ENCODE assay signal across 1 cellular context in the genomic region with DNA sequence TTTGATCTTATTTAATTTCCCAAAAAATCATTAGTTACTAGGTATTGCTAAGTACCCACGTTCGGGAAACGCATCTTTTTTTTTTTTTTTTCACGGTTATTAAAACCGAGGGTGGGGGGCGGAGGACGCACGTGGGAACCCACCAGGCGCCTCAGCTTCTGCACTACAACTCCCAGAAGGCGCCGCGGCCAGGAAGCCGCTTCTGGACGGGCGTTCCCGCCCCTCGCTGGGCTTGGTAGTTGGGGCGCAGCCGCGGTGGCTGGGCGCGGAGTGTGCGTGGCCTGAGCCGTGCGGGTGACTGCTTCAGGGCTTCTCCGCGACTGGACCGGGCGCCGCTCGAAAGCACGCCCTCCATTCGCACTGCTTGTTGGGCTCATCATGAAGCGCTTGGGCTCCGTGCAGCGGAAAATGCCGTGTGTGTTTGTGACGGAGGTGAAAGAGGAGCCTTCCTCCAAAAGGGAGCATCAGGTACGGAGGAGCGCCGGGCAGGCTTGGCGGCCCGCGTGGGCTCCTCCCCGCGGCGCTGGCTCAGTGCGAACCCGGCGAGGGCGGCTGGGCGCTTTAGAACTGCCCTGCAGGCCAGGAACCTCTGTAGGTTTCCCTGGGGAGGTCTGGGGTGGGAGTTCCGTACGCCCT.
A peak's percentile ranks its signal among the peaks of the same experiment; 100 is the strongest.
TF ChIP-seq lines count a peak whose summit lies in the region.

No MANE protein-coding gene starts in this region.

TF ChIP-seq in HepG2, 621 proteins besides CTCF, POLR2A, EP300 and RAD21 (continues in another document):
- TF ChIP-seq, protein P1, sequence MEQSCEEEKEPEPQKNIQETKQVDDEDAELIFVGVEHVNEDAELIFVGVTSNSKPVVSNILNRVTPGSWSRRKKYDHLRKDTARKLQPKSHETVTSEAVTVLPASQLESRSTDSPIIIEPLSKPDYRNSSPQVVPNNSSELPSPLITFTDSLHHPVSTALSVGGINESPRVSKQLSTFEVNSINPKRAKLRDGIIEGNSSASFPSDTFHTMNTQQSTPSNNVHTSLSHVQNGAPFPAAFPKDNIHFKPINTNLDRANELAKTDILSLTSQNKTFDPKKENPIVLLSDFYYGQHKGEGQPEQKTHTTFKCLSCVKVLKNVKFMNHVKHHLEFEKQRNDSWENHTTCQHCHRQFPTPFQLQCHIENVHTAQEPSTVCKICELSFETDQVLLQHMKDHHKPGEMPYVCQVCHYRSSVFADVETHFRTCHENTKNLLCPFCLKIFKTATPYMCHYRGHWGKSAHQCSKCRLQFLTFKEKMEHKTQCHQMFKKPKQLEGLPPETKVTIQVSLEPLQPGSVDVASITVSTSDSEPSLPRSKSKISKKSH (CRISPR knock-in tag; IDR thresholded peaks at IDR 0.05; ENCODE audit: borderline replicate concordance) = peak; percentile 94
- TF ChIP-seq ATRX (CRISPR knock-in tag; IDR thresholded peaks at IDR 0.05; ENCODE audit: borderline replicate concordance) (no peak), PAF1 (CRISPR knock-in tag; IDR thresholded peaks at IDR 0.05) (no peak), SAP130 (CRISPR knock-in tag; IDR thresholded peaks at IDR 0.05; ENCODE audit: low read depth) (peak; percentile 92), JUN (CRISPR knock-in tag; IDR thresholded peaks at IDR 0.05) (no peak), NR2F6 (IDR thresholded peaks at IDR 0.05) (no peak), NR2F6 (CRISPR knock-in tag; IDR thresholded peaks at IDR 0.05) (peak; percentile 34; the same call in 1 of the 2 replicates), ZNF136 (CRISPR knock-in tag; IDR thresholded peaks at IDR 0.05; ENCODE audit: low read depth) (peak; percentile 72; the same call in 1 of the 2 replicates), SOX5 (CRISPR knock-in tag; IDR thresholded peaks at IDR 0.05; ENCODE audit: borderline replicate concordance) (no peak), DPF2 (CRISPR knock-in tag; IDR thresholded peaks at IDR 0.05; ENCODE audit: borderline replicate concordance, low read depth) (no peak), ZNF430 (CRISPR knock-in tag; IDR thresholded peaks at IDR 0.05) (peak; percentile 66), ZNF546 (CRISPR knock-in tag; conservative IDR thresholded peaks at IDR 0.05) (peak; percentile 85; the same call in 1 of the 2 replicates), PLRG1 (conservative IDR thresholded peaks at IDR 0.05) (no peak), MAFG (CRISPR knock-in tag; IDR thresholded peaks at IDR 0.05) (no peak), MYNN (CRISPR knock-in tag; IDR thresholded peaks at IDR 0.05; ENCODE audit: low read depth) (peak; percentile 65; the same call in 1 of the 2 replicates), DNMT3B (CRISPR knock-in tag; conservative IDR thresholded peaks at IDR 0.05) (no peak; the same call in 1 of the 2 replicates), ERF (CRISPR knock-in tag; IDR thresholded peaks at IDR 0.05) (peak; percentile 51; the same call in 1 of the 2 replicates), MEF2D (CRISPR knock-in tag; IDR thresholded peaks at IDR 0.05) (peak; percentile 39; the same call in 1 of the 2 replicates), PITX1 (CRISPR knock-in tag; IDR thresholded peaks at IDR 0.05) (no peak), ZNF773 (CRISPR knock-in tag; IDR thresholded peaks at IDR 0.05; ENCODE audit: borderline replicate concordance) (no peak), HMGA1 (CRISPR knock-in tag; conservative IDR thresholded peaks at IDR 0.05) (no peak), ZEB1 (IDR thresholded peaks at IDR 0.05; ENCODE audit: insufficient replicate concordance, low read depth) (no peak), REXO4 (CRISPR knock-in tag; IDR thresholded peaks at IDR 0.05; ENCODE audit: borderline replicate concordance) (no peak), ATAD3A (CRISPR knock-in tag; IDR thresholded peaks at IDR 0.05) (no peak), ZIK1 (CRISPR knock-in tag; IDR thresholded peaks at IDR 0.05; ENCODE audit: borderline replicate concordance, low read depth) (no peak), ZNF746 (CRISPR knock-in tag; IDR thresholded peaks at IDR 0.05) (0 out of 2 replicates have a peak, but pooled peaks have one; percentile 64), NFYB (CRISPR knock-in tag; IDR thresholded peaks at IDR 0.05) (peak; percentile 42; the same call in 1 of the 2 replicates), ZNF451 (CRISPR knock-in tag; IDR thresholded peaks at IDR 0.05) (peak; percentile 66; the same call in 1 of the 2 replicates), XRCC5 (optimal IDR thresholded peaks at IDR 0.05; ENCODE audit: low read length) (peak; percentile 66), ZNF589 (CRISPR knock-in tag; conservative IDR thresholded peaks at IDR 0.05) (no peak), TARDBP (CRISPR knock-in tag; IDR thresholded peaks at IDR 0.05) (peak; percentile 37; the same call in 1 of the 2 replicates), KDM1A (CRISPR knock-in tag; IDR thresholded peaks at IDR 0.05) (no peak)
- TF ChIP-seq, protein P2, sequence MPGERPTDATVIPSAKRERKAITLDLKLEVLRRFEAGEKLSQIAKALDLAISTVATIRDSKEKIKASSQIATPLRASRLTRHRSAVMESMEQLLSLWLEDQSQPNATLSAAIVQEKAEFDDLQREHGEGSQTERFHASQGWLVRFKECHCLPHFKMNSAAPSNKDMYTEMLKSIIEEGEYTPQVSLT (CRISPR knock-in tag; IDR thresholded peaks at IDR 0.05; ENCODE audit: borderline replicate concordance, low read depth) = no peak
- TF ChIP-seq, protein P3, sequence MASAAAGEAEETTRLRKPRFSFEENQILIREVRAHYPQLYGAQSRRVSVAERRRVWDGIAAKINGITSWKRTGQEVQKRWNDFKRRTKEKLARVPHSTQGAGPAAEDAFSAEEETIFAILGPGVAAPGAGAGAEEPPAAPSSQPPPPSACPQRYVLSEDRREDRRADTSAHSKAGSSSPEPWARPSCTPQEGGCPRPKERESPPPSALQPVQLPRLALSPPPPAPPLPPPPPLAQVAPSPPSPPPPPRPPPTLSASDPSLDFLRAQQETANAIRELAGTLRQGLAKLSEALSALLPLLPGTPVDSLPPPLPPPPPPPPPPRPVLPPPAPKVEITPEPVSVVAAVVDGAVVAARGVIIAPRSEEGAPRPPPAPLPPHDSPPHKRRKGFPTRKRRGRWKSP (CRISPR knock-in tag; IDR thresholded peaks at IDR 0.05) = peak; percentile 82
- TF ChIP-seq, protein P4, sequence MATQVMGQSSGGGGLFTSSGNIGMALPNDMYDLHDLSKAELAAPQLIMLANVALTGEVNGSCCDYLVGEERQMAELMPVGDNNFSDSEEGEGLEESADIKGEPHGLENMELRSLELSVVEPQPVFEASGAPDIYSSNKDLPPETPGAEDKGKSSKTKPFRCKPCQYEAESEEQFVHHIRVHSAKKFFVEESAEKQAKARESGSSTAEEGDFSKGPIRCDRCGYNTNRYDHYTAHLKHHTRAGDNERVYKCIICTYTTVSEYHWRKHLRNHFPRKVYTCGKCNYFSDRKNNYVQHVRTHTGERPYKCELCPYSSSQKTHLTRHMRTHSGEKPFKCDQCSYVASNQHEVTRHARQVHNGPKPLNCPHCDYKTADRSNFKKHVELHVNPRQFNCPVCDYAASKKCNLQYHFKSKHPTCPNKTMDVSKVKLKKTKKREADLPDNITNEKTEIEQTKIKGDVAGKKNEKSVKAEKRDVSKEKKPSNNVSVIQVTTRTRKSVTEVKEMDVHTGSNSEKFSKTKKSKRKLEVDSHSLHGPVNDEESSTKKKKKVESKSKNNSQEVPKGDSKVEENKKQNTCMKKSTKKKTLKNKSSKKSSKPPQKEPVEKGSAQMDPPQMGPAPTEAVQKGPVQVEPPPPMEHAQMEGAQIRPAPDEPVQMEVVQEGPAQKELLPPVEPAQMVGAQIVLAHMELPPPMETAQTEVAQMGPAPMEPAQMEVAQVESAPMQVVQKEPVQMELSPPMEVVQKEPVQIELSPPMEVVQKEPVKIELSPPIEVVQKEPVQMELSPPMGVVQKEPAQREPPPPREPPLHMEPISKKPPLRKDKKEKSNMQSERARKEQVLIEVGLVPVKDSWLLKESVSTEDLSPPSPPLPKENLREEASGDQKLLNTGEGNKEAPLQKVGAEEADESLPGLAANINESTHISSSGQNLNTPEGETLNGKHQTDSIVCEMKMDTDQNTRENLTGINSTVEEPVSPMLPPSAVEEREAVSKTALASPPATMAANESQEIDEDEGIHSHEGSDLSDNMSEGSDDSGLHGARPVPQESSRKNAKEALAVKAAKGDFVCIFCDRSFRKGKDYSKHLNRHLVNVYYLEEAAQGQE (IDR thresholded peaks at IDR 0.05; ENCODE audit: borderline replicate concordance in 1 of 2, low read depth in 1 of 2, low read length in 2 of 2) = peak in 1 of 2 experiments; percentile 6; a peak in 1 of 4 replicates
- TF ChIP-seq, protein P5, sequence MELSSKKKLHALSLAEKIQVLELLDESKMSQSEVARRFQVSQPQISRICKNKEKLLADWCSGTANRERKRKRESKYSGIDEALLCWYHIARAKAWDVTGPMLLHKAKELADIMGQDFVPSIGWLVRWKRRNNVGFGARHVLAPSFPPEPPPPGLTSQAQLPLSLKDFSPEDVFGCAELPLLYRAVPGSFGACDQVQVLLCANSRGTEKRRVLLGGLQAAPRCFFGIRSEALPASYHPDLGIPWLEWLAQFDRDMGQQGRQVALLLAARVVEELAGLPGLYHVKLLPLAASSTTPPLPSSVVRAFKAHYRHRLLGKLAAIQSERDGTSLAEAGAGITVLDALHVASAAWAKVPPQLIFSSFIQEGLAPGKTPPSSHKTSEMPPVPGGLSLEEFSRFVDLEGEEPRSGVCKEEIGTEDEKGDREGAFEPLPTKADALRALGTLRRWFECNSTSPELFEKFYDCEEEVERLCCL (CRISPR knock-in tag; IDR thresholded peaks at IDR 0.05; ENCODE audit: borderline replicate concordance) = no peak
- TF ChIP-seq, protein P6, sequence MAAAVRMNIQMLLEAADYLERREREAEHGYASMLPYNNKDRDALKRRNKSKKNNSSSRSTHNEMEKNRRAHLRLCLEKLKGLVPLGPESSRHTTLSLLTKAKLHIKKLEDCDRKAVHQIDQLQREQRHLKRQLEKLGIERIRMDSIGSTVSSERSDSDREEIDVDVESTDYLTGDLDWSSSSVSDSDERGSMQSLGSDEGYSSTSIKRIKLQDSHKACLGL (CRISPR knock-in tag; IDR thresholded peaks at IDR 0.05) = peak; percentile 86; the same call in 1 of the 2 replicates
- TF ChIP-seq, protein P7, sequence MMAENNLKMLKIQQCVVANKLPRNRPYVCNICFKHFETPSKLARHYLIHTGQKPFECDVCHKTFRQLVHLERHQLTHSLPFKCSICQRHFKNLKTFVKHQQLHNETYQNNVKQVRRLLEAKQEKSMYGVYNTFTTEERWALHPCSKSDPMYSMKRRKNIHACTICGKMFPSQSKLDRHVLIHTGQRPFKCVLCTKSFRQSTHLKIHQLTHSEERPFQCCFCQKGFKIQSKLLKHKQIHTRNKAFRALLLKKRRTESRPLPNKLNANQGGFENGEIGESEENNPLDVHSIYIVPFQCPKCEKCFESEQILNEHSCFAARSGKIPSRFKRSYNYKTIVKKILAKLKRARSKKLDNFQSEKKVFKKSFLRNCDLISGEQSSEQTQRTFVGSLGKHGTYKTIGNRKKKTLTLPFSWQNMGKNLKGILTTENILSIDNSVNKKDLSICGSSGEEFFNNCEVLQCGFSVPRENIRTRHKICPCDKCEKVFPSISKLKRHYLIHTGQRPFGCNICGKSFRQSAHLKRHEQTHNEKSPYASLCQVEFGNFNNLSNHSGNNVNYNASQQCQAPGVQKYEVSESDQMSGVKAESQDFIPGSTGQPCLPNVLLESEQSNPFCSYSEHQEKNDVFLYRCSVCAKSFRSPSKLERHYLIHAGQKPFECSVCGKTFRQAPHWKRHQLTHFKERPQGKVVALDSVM (CRISPR knock-in tag; IDR thresholded peaks at IDR 0.05) = no peak; the same call in 1 of the 2 replicates
- TF ChIP-seq, protein P8, sequence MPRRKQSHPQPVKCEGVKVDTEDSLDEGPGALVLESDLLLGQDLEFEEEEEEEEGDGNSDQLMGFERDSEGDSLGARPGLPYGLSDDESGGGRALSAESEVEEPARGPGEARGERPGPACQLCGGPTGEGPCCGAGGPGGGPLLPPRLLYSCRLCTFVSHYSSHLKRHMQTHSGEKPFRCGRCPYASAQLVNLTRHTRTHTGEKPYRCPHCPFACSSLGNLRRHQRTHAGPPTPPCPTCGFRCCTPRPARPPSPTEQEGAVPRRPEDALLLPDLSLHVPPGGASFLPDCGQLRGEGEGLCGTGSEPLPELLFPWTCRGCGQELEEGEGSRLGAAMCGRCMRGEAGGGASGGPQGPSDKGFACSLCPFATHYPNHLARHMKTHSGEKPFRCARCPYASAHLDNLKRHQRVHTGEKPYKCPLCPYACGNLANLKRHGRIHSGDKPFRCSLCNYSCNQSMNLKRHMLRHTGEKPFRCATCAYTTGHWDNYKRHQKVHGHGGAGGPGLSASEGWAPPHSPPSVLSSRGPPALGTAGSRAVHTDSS (CRISPR knock-in tag; conservative IDR thresholded peaks at IDR 0.05) = no peak
- TF ChIP-seq, protein P9, sequence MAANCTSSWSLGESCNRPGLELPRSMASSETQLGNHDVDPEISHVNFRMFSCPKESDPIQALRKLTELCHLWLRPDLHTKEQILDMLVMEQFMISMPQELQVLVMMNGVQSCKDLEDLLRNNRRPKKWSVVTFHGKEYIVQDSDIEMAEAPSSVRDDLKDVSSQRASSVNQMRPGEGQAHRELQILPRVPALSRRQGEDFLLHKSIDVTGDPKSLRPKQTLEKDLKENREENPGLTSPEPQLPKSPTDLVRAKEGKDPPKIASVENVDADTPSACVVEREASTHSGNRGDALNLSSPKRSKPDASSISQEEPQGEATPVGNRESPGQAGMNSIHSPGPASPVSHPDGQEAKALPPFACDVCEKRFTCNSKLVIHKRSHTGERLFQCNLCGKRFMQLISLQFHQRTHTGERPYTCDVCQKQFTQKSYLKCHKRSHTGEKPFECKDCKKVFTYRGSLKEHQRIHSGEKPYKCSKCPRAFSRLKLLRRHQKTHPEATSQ (CRISPR knock-in tag; IDR thresholded peaks at IDR 0.05; ENCODE audit: borderline replicate concordance) = 0 out of 2 replicates have a peak, but pooled peaks have one; percentile 53
- TF ChIP-seq, protein P10, sequence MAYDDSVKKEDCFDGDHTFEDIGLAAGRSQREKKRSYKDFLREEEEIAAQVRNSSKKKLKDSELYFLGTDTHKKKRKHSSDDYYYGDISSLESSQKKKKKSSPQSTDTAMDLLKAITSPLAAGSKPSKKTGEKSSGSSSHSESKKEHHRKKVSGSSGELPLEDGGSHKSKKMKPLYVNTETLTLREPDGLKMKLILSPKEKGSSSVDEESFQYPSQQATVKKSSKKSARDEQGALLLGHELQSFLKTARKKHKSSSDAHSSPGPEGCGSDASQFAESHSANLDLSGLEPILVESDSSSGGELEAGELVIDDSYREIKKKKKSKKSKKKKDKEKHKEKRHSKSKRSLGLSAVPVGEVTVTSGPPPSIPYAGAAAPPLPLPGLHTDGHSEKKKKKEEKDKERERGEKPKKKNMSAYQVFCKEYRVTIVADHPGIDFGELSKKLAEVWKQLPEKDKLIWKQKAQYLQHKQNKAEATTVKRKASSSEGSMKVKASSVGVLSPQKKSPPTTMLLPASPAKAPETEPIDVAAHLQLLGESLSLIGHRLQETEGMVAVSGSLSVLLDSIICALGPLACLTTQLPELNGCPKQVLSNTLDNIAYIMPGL (CRISPR knock-in tag; IDR thresholded peaks at IDR 0.05; ENCODE audit: borderline replicate concordance in 1 of 2, low read depth in 1 of 2) = peak; percentile 69 to 70; a peak in 2 of 4 replicates
